ENCODE assay signal across 9 cellular contexts in the genomic region with DNA sequence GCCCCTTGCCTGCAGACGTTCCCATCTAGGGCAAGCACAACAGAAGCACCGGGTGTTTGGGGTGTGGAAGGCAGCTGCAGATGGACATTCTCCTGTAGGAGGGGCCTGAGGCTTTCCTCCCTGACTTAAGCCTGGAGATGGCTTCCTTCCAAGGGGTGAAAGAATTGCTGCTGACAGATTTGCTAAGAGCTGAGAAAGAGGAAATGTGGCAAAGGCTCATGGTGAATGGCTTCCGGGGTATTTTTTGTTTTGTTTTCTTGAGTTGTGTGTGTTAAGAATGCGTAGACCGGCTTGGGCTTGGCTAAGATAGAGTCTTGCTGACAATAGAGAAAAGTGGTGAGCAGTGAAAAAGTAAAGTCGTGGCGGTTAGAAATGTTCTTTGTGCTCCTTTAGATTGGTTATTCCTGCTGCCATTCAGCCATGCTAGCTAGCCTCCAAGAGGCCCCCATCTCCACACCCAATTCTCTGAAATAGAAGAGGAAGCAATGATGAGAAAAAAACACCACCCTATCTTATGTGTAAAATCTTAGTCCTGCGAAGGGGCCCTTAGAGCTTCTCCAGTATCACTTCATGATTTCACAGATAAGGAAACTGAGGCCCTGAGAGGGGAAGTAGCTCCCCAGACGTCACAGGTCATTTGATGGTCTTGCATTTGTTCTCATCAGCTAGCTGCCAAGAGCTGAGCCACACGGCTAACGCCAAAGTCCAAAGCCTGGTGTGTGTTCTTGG. TPM values are rescaled to one million over a fixed set of nuclear protein-coding genes. Genes with fewer than 3 reads are reported as not detected.
A peak's percentile ranks its signal among the peaks of the same experiment; 100 is the strongest.
DNase-seq lines count a peak whose midpoint lies in the region; ATAC-seq, FAIRE-seq and TF ChIP-seq lines count a peak whose summit lies in the region.
"Had no signal": no experiment of that assay in that cellular context is flagged by ENCODE, and none has a peak within 500 bp of the region (broad histone marks: within the 10 kb centered on the region; RNA-seq: fewer than 3 reads in every experiment).

No MANE protein-coding gene starts in this region.

- TF ChIP-seq POLR2A in suprapubic skin (IDR thresholded peaks at IDR 0.05), result no peak

- no peak overlapping the region for H3K4me3 Mint-ChIP-seq in Calu3 (ENCODE audit: low read depth, unreplicated experiment)

- FAIRE-seq in urothelium cell line (lab: Jason Lieb, UNC), result no peak

- peaks cover 42 to 66% of the 10 kb centered on the region in 2 donors for H3K36me3 Mint-ChIP-seq in activated naive CD4-positive, alpha-beta T cell treated with anti-CD3 and anti-CD28 coated beads, Interleukin-2, amount 50 U/mL, for 72 hours
- no peaks in the 10 kb centered on the region for H3K36me3 Mint-ChIP-seq in Calu3 (ENCODE audit: insufficient read depth, unreplicated experiment)

- intact Hi-C loops in Calu3 (cut with micrococcal nuclease; ENCODE audit: unreplicated experiment), result no loop called here

- peak overlapping the region; percentile 91 to 100 for H3K27ac Mint-ChIP-seq in activated naive CD4-positive, alpha-beta T cell treated with anti-CD3 and anti-CD28 coated beads, Interleukin-2, amount 50 U/mL, for 72 hours
- H3K27ac Mint-ChIP-seq in Calu3 (ENCODE audit: unreplicated experiment), result no peak overlapping the region

- H3K27me3 Mint-ChIP-seq in Calu3 (ENCODE audit: unreplicated experiment), result no peaks in the 10 kb centered on the region

- TF ChIP-seq EP300 in suprapubic skin (IDR thresholded peaks at IDR 0.05), result no peak

- H3K27me3 ChIP-seq in right atrium auricular region (no peaks in the 10 kb centered on the region), suprapubic skin (no peaks in the 10 kb centered on the region)

- no peak for ATAC-seq in activated naive CD4-positive, alpha-beta T cell treated with anti-CD3 and anti-CD28 coated beads, Interleukin-2, amount 50 U/mL, for 72 hours
- ATAC-seq in GM18858 (IDR thresholded peaks at IDR 0.05; ENCODE audit: unreplicated experiment), result no peak
- ATAC-seq: Panc1 had no signal

- TF ChIP-seq CTCF in right atrium auricular region (IDR thresholded peaks at IDR 0.05) (no peak), suprapubic skin (IDR thresholded peaks at IDR 0.05) (no peak), Calu3 (IDR thresholded peaks at IDR 0.05; ENCODE audit: unreplicated experiment) (no peak)

- H3K9me3 ChIP-seq in right atrium auricular region, result no peaks in the 10 kb centered on the region
- no peaks in the 10 kb centered on the region for H3K9me3 ChIP-seq in suprapubic skin

- no peaks in the 10 kb centered on the region for H3K4me1 Mint-ChIP-seq in Calu3 (ENCODE audit: low read depth, unreplicated experiment)

- H3K4me1 ChIP-seq in right atrium auricular region (peaks cover 0 to 34% of the 10 kb centered on the region in 2 donors), suprapubic skin (peaks cover 16% of the 10 kb centered on the region)

- DNase-seq in GF-D8 (lab: John Stamatoyannopoulos, UW), result peak; percentile 97
- DNase-seq in M059J (ENCODE audit: low read depth), result peak; percentile 80
- no peak for DNase-seq in activated naive CD4-positive, alpha-beta T cell treated with anti-CD3 and anti-CD28 coated beads, Interleukin-2, amount 50 U/mL, for 72 hours (ENCODE audit: low spot score in 2 of 2)
- DNase-seq in right atrium auricular region (ENCODE audit: low spot score), result peak; percentile 76
- DNase-seq in suprapubic skin (ENCODE audit: low spot score in 2 of 2), result peak in 1 of 2 donors; percentile 61
- no peak for DNase-seq in Calu3
- DNase-seq in urothelium cell line (ENCODE audit: low spot score), result no peak

- H3K4me3 ChIP-seq in right atrium auricular region (peak overlapping the region in 1 of 2 donors; percentile 9), suprapubic skin (no peak overlapping the region)

- no peaks in the 10 kb centered on the region for H3K36me3 ChIP-seq in right atrium auricular region
- no peaks in the 10 kb centered on the region for H3K36me3 ChIP-seq in suprapubic skin

- BruUV-seq in Calu3 (replicated peaks; lab: Mats Ljungman, UMichigan), result no TSS peak

- CTCF ChIA-PET in Calu3 (lab: Charles Lee), result no interaction called here

- 58% methylated on average over 10 of the region's 11 CpGs for WGBS in suprapubic skin

- peak overlapping the region; percentile 38 to 60 for H3K27ac ChIP-seq in right atrium auricular region
- peak overlapping the region; percentile 60 for H3K27ac ChIP-seq in suprapubic skin

- no peaks in the 10 kb centered on the region for H3K9me3 Mint-ChIP-seq in activated naive CD4-positive, alpha-beta T cell treated with anti-CD3 and anti-CD28 coated beads, Interleukin-2, amount 50 U/mL, for 72 hours
- no peaks in the 10 kb centered on the region for H3K9me3 Mint-ChIP-seq in Calu3 (ENCODE audit: low read depth, unreplicated experiment)

RNA-seq across cellular contexts. Expression of a gene that starts 36.9 kb away (rescaled TPM):
- 34.7 and 39.0 TPM in 2 replicates for total RNA-seq in M059J (2014; rRNA removed; shearing (Covaris generic))
- total RNA-seq in activated naive CD4-positive, alpha-beta T cell treated with anti-CD3 and anti-CD28 coated beads, Interleukin-2, amount 50 U/mL, for 72 hours, result 100 to 1,000 TPM in 1 of 2 donors, 10 to 100 TPM in 1; 87.1 to 111 TPM
- total RNA-seq in right atrium auricular region, result 10 to 100 TPM; 21.7 to 30.4 TPM
- total RNA-seq in suprapubic skin, result 10 to 100 TPM; 55.0 to 69.1 (median 61.1) TPM
- total RNA-seq in Calu3 (2022), result 41.8 and 45.1 TPM in 2 replicates

Comparison
In these comparisons a context has a peak if more than half of its experiments do, and no peak if none do; other contexts are left out.
1. DNase-seq: peak in GF-D8 (single experiment), M059J (single experiment) and right atrium auricular region (single experiment); none in activated naive CD4-positive, alpha-beta T cell treated with anti-CD3 and anti-CD28 coated beads, Interleukin-2, amount 50 U/mL, for 72 hours (0 of 2), Calu3 (single experiment) and urothelium cell line (single experiment).